Comparison of ENCODE assay signal across 8 cellular contexts in the genomic region with DNA sequence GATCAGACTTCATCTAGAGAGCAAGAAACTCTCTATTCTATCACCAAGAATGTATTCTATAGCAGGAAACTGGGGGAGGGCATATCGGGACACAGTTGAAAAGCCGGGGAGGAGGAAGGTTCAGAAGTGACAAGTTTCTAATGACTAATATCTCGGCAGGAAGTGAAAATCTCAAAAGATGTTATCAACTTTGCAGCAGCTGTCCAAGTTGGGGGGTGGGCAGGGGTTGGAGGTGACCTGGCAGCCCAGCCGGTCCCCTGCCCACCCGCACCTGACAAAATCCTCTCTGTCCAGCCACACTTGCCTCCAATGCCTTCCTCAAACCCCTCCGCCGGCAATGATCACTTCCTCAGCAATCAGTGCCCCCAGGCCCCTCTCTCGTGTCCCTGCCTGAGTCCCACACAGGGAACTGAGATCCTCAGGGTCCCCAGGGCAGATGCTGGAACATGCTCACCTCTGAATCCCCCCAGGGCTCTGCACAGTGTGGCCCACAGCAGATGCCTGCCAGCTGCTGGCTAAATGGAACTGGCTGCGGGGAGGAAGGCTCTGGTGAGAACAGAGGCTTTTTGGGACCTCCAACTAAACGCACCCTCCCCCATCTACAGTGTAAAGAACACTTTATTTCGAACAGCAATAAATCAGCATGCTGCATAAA. TPM values are rescaled to one million over a fixed set of nuclear protein-coding genes. Genes with fewer than 3 reads are reported as not detected.
DNase-seq lines count a peak whose midpoint lies in the region; ATAC-seq, FAIRE-seq and TF ChIP-seq lines count a peak whose summit lies in the region.

No MANE protein-coding gene starts in this region.

- H3K27me3 Mint-ChIP-seq in type B pancreatic cell: peaks cover 10% of the 10 kb centered on the region

- H3K4me1 ChIP-seq in BLaER1 treated with 17β-estradiol and CSF1 and Interleukin-3, amounts not matched to agents 10 nM and 100 nM: peaks cover 97 to 100% (median 100%) of the 10 kb centered on the region in 10 experiments
- H3K4me1 ChIP-seq in body of pancreas: peaks cover 44% of the 10 kb centered on the region

- no peaks in the 10 kb centered on the region for H3K36me3 Mint-ChIP-seq in type B pancreatic cell

- TF ChIP-seq POLR2A in body of pancreas (IDR thresholded peaks at IDR 0.05): no peak

- no peak for TF ChIP-seq CTCF in type B pancreatic cell (conservative IDR thresholded peaks at IDR 0.05)
- no peak for TF ChIP-seq CTCF in body of pancreas (IDR thresholded peaks at IDR 0.05)

- H3K4me1 Mint-ChIP-seq in type B pancreatic cell (ENCODE audit: unreplicated experiment): peaks cover 70% of the 10 kb centered on the region

- peaks cover 0 to 5% (median 0%) of the 10 kb centered on the region in 11 experiments; a peak in 3 of 22 replicates for H3K36me3 ChIP-seq in BLaER1 treated with 17β-estradiol and CSF1 and Interleukin-3, amounts not matched to agents 10 nM and 100 nM
- H3K36me3 ChIP-seq in body of pancreas (replicated peaks in 1 of 2; ENCODE audit: insufficient read depth in 1 of 2, low read depth in 2 of 2): no peaks in the 10 kb centered on the region

- no peaks in the 10 kb centered on the region for H3K9me3 ChIP-seq in BLaER1 treated with 17β-estradiol and CSF1 and Interleukin-3, amounts not matched to agents 10 nM and 100 nM (replicated peaks in 1 of 11)
- no peaks in the 10 kb centered on the region for H3K9me3 ChIP-seq in body of pancreas

- H3K27me3 ChIP-seq in BLaER1 treated with 17β-estradiol and CSF1 and Interleukin-3, amounts not matched to agents 10 nM and 100 nM: no peaks in the 10 kb centered on the region
- no peaks in the 10 kb centered on the region for H3K27me3 ChIP-seq in body of pancreas

- H3K27ac ChIP-seq in BLaER1 treated with 17β-estradiol and CSF1 and Interleukin-3, amounts not matched to agents 10 nM and 100 nM: peak overlapping the region in 10 of 11 experiments; percentile 2 to 63 (median 56); a peak in 20 of 22 replicates
- peak overlapping the region in 1 of 4 donors; percentile 39 for H3K27ac ChIP-seq in body of pancreas

- ATAC-seq in GM19025 (IDR thresholded peaks at IDR 0.05; ENCODE audit: low read depth, unreplicated experiment): peak; percentile 53
- peak; percentile 53 for ATAC-seq in HG03095 (IDR thresholded peaks at IDR 0.05; ENCODE audit: unreplicated experiment)
- no peak for ATAC-seq in body of pancreas

- DNase-seq in RCC 7860 (ENCODE audit: low spot score) (peak; percentile 4), dermis blood vessel endothelial cell (peak; percentile 69), type B pancreatic cell (ENCODE audit: extremely low spot score, unreplicated experiment) (no peak), mucosa of gallbladder (ENCODE audit: low spot score) (no peak), body of pancreas (no peak)

- peak overlapping the region; percentile 46 for H3K4me3 Mint-ChIP-seq in type B pancreatic cell

- 69 to 74% methylated on average over 10 to 11 of the region's 11 CpGs for WGBS in body of pancreas, 2 donors

- H3K4me2 ChIP-seq in BLaER1 treated with 17β-estradiol and CSF1 and Interleukin-3, amounts not matched to agents 10 nM and 100 nM: peak overlapping the region; percentile 79 to 99 (median 92)

- H3K4me3 ChIP-seq in BLaER1 treated with 17β-estradiol and CSF1 and Interleukin-3, amounts not matched to agents 10 nM and 100 nM: peak overlapping the region in 8 of 10 experiments; percentile 7 to 54 (median 24); a peak in 10 of 20 replicates
- H3K4me3 ChIP-seq in body of pancreas: no peak overlapping the region

- peak overlapping the region; percentile 30 for H3K27ac Mint-ChIP-seq in type B pancreatic cell

- intact Hi-C loops in body of pancreas (cut with DNase I): no loop called here

- peaks cover 0 to 99% (median 95%) of the 10 kb centered on the region in 11 experiments; a peak in 18 of 22 replicates for H4K20me1 ChIP-seq in BLaER1 treated with 17β-estradiol and CSF1 and Interleukin-3, amounts not matched to agents 10 nM and 100 nM

- FAIRE-seq in RCC 7860 (lab: Jason Lieb, UNC): no peak

- no peaks in the 10 kb centered on the region for H3K9me3 Mint-ChIP-seq in type B pancreatic cell

- H3K9ac ChIP-seq in BLaER1 treated with 17β-estradiol and CSF1 and Interleukin-3, amounts not matched to agents 10 nM and 100 nM: peak overlapping the region; percentile 4 to 67 (median 48); a peak in 18 of 22 replicates

RNA-seq across cellular contexts. Expression of gene CCDC88C, which starts 43.9 kb away (rescaled TPM):
- 31.1 and 50.0 TPM in 2 replicates for total RNA-seq in dermis blood vessel endothelial cell
- 24.4 and 39.3 TPM in 2 replicates for total RNA-seq in type B pancreatic cell (ENCODE audit: low replicate concordance)
- 78.5 TPM for total RNA-seq in mucosa of gallbladder
- total RNA-seq in body of pancreas: 10 to 100 TPM; 36.3 to 57.4 TPM

Comparison
In these comparisons a context has a peak if more than half of its experiments do, and no peak if none do; other contexts are left out.
1. H3K4me3 ChIP-seq: peak in BLaER1 treated with 17β-estradiol and CSF1 and Interleukin-3, amounts not matched to agents 10 nM and 100 nM (8 of 10); none in body of pancreas (0 of 2).
2. DNase-seq: peak in RCC 7860 (single experiment) and dermis blood vessel endothelial cell (single experiment); none in type B pancreatic cell (single experiment), mucosa of gallbladder (single experiment) and body of pancreas (0 of 4).